9 cellular contexts compared by ENCODE assay signal in the genomic region with DNA sequence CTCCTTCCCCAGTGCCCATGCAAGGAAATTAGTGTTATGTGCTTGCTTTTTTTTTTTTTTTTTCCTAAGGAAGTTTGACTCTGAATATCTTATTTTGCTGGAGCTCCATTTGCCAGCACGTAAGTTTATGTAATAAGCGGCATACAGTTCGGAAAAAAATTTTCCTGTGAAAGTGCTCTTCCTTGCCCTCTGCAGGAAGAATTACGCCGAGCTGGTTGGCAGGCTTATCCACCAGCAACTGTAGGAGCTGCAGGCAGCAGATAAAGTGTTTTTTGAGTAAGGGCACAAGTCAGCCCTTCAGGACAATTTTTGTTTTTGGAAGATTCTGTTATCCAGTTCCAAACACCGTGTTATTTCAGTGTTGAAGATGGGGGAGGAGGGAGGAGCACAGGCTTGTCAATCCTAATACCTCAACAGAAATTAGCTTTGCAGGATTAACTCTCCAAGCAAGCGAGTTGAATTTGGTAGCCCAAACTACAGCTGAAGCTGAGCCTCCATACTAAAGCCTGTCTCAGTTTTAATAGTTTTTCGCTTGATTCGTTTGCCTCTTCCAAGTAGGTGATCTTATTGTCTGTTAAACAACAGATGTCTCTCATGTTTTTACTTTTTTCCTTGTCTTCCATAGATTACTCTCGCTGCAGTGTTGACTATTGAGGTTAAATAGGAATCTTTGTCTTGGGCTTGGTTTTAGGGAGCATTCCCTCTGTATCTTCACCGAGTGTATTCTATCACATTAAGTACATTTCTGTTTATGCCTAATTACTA. TPM values are rescaled to one million over a fixed set of nuclear protein-coding genes. Genes with fewer than 3 reads are reported as not detected.
DNase-seq lines count a peak whose midpoint lies in the region; ATAC-seq, FAIRE-seq and TF ChIP-seq lines count a peak whose summit lies in the region.
"Had no signal": no experiment of that assay in that cellular context is flagged by ENCODE, and none has a peak within 500 bp of the region (broad histone marks: within the 10 kb centered on the region; RNA-seq: fewer than 3 reads in every experiment).

No MANE protein-coding gene starts in this region.

- no peaks in the 10 kb centered on the region for H3F3A ChIP-seq in smooth muscle cell (ENCODE audit: low read depth)

- WGBS in smooth muscle cell (ENCODE audit: low lambda C conversion rate), result 22% methylated on average over 11 of the region's 11 CpGs

- CTCF ChIA-PET in Panc1 (lab: Charles Lee), result interaction anchor here (0.6 kb wide), 3 partner anchors 10 to 69 kb away, joined by 3 to 6 read pairs (median 4); no protein-coding TSS in a partner anchor

- POLR2A ChIA-PET in Panc1 (lab: Charles Lee), result interaction anchor here (0.6 to 0.7 kb wide), 3 partner anchors 80 to 145 kb away, joined by 11 to 13 read pairs (median 11); no protein-coding TSS in a partner anchor

- H3K4me3 ChIP-seq in Panc1 (ENCODE audit: low read depth in 2 of 2, low read length in 2 of 2), result peak overlapping the region; percentile 70 to 87
- H3K4me3 ChIP-seq in kidney (ENCODE audit: low read length in 2 of 2), result peak overlapping the region; percentile 50 to 84
- peak overlapping the region; percentile 60 for H3K4me3 ChIP-seq in smooth muscle cell

- H3K9me3 Mint-ChIP-seq in chondrocyte (ENCODE audit: low read depth), result no peaks in the 10 kb centered on the region

- no peaks in the 10 kb centered on the region for H3K79me2 ChIP-seq in smooth muscle cell (ENCODE audit: low read depth)

- peaks cover 43% of the 10 kb centered on the region for H3K27me3 Mint-ChIP-seq in chondrocyte (ENCODE audit: low read depth)

- H3K27me3 ChIP-seq in Panc1 (ENCODE audit: control insufficient read depth, insufficient read depth, low read length) (no peaks in the 10 kb centered on the region), smooth muscle cell (ENCODE audit: low read depth) (peaks cover 64% of the 10 kb centered on the region)

- FAIRE-seq in kidney (lab: Jason Lieb, UNC) (no peak), GM12892 (lab: Jason Lieb, UNC) (no peak)
- FAIRE-seq: endometrium had no signal

- peak overlapping the region; percentile 76 for H3K4me3 Mint-ChIP-seq in chondrocyte (ENCODE audit: unreplicated experiment)

- TSS peak; percentile 67 for BruUV-seq in Panc1 (replicated peaks; lab: Mats Ljungman, UMichigan)

- intact Hi-C loops in Panc1 (cut with micrococcal nuclease; ENCODE audit: unreplicated experiment) (loop anchor here (5.0 kb wide), 1 partner anchor 82 kb away; no protein-coding TSS in a partner anchor), kidney (cut with DNase I) (no loop called here)

- peak overlapping the region; percentile 85 for H3K4me2 ChIP-seq in smooth muscle cell

- H3K27ac Mint-ChIP-seq in chondrocyte (ENCODE audit: unreplicated experiment), result no peak overlapping the region

- peak; percentile 51 for ATAC-seq in Panc1
- no peak for ATAC-seq in HG03342 (IDR thresholded peaks at IDR 0.05; ENCODE audit: unreplicated experiment)

- TF ChIP-seq POLR2A in GM12892 (IDR thresholded peaks at IDR 0.05; ENCODE audit: low read depth, low read length), result no peak

- H3K36me3 ChIP-seq in Panc1 (ENCODE audit: control insufficient read depth, insufficient read depth, low read length), result no peaks in the 10 kb centered on the region
- no peaks in the 10 kb centered on the region for H3K36me3 ChIP-seq in kidney (ENCODE audit: control insufficient read depth in 1 of 2, insufficient read depth in 2 of 2, low read length in 2 of 2)
- H3K36me3 ChIP-seq in smooth muscle cell (ENCODE audit: low read depth), result no peaks in the 10 kb centered on the region

- H3K9ac ChIP-seq in kidney (ENCODE audit: low read length in 2 of 2) (peak overlapping the region in 1 of 2 donors; percentile 24), smooth muscle cell (ENCODE audit: low read depth) (no peak overlapping the region)

- no peaks in the 10 kb centered on the region for H4K20me1 ChIP-seq in smooth muscle cell (ENCODE audit: low read depth)

- H3K27ac ChIP-seq in Panc1 (ENCODE audit: low read length) (peak overlapping the region; percentile 96), kidney (ENCODE audit: low read depth in 2 of 2, low read length in 2 of 2) (peak overlapping the region in 1 of 2 donors; percentile 14), smooth muscle cell (ENCODE audit: low read depth) (no peak overlapping the region)

- H3K4me1 Mint-ChIP-seq in chondrocyte (ENCODE audit: low read depth), result peaks cover 8% of the 10 kb centered on the region

- in situ Hi-C loops in Panc1 (cut with HindIII; ENCODE audit: low pct_unique_long_range_greater_than_20kb, low sequenced_read_pairs), result no loop called here

- no peaks in the 10 kb centered on the region; the same call in 1 of the 2 replicates for H3K4me1 ChIP-seq in Panc1 (ENCODE audit: control insufficient read depth, insufficient read depth, low read length)
- H3K4me1 ChIP-seq in kidney (ENCODE audit: control insufficient read depth in 1 of 2, insufficient read depth in 1 of 2, low read depth in 1 of 2, low read length in 2 of 2), result peaks cover 0 to 6% of the 10 kb centered on the region in 2 donors
- H3K4me1 ChIP-seq in smooth muscle cell (ENCODE audit: low read depth), result peaks cover 6% of the 10 kb centered on the region

- TF ChIP-seq CTCF in Panc1 (IDR thresholded peaks at IDR 0.05), result peak; percentile 50
- TF ChIP-seq CTCF in chondrocyte (IDR thresholded peaks at IDR 0.05), result peak; percentile 73
- TF ChIP-seq CTCF in kidney (IDR thresholded peaks at IDR 0.05; ENCODE audit: borderline replicate concordance, extremely low read depth, insufficient read depth), result peak; percentile 30
- peak; percentile 24 for TF ChIP-seq CTCF in smooth muscle cell (IDR thresholded peaks at IDR 0.05; ENCODE audit: borderline replicate concordance, insufficient read depth, poor library complexity, severe bottlenecking)

- no peaks in the 10 kb centered on the region for H3K36me3 Mint-ChIP-seq in chondrocyte (ENCODE audit: low read depth)

- H2AFZ ChIP-seq in smooth muscle cell (ENCODE audit: low read depth), result peak overlapping the region; percentile 94

- H3K9me3 ChIP-seq in Panc1 (ENCODE audit: control insufficient read depth, insufficient read depth, low read depth, low read length), result 0 out of 2 replicates have a peak, but pooled peaks cover 7% of the 10 kb centered on the region
- H3K9me3 ChIP-seq in kidney (ENCODE audit: control insufficient read depth in 1 of 2, low read length in 2 of 2), result no peaks in the 10 kb centered on the region
- no peaks in the 10 kb centered on the region for H3K9me3 ChIP-seq in smooth muscle cell (replicated peaks; ENCODE audit: low read depth)

- DNase-seq in DMS 273 treated with DMSO at 0.1 percent for 48 hours (lab: John Stamatoyannopoulos, UW) (peak; percentile 64), HuH-7 (ENCODE audit: low spot score) (peak; percentile 45), Panc1 (ENCODE audit: low read depth, low spot score) (peak; percentile 76), chondrocyte (ENCODE audit: low spot score) (no peak), kidney (no peak), smooth muscle cell (lab: John Stamatoyannopoulos, UW; ENCODE audit: unreplicated experiment) (no peak), GM12892 (ENCODE audit: insufficient read length) (no peak)

RNA-seq across cellular contexts. Expression of gene SPECC1, which starts 1.1 kb away (rescaled TPM):
- total RNA-seq in Panc1 (2021; ENCODE audit: unreplicated experiment) (80.8 TPM), chondrocyte (63.6 to 91.9 TPM (median 90.8 TPM) in 3 replicates), kidney (29.1 TPM), smooth muscle cell (72.0 and 96.0 TPM in 2 replicates)
- polyA plus RNA-seq in Panc1 (2012; ENCODE audit: insufficient read length), result 35.0 TPM
- polyA plus RNA-seq in kidney (ENCODE audit: insufficient read depth, low read depth, low replicate concordance) (7.6 TPM), smooth muscle cell (20.0 and 31.3 TPM in 2 replicates)
- 19.4 TPM for polyA plus RNA-seq in GM12892 (2012; ENCODE audit: missing spikeins)

RNA-seq across cellular contexts. Expression of gene AKAP10, which starts 32.7 kb away (rescaled TPM):
- total RNA-seq in Panc1 (2021; ENCODE audit: unreplicated experiment) (24.6 TPM), chondrocyte (25.7 to 30.5 TPM (median 26.0 TPM) in 3 replicates), kidney (43.7 TPM), smooth muscle cell (28.4 and 28.6 TPM in 2 replicates)
- 11.7 TPM for polyA plus RNA-seq in Panc1 (2012; ENCODE audit: insufficient read length)
- polyA plus RNA-seq in kidney (ENCODE audit: insufficient read depth, low read depth, low replicate concordance) (8.3 TPM), smooth muscle cell (23.7 and 28.0 TPM in 2 replicates)
- 15.1 TPM for polyA plus RNA-seq in GM12892 (2012; ENCODE audit: missing spikeins)

Comparison
In these comparisons a context has a peak if more than half of its experiments do, and no peak if none do; other contexts are left out.
1. DNase-seq: peak in DMS 273 treated with DMSO at 0.1 percent for 48 hours (single experiment), HuH-7 (single experiment) and Panc1 (single experiment); none in chondrocyte (single experiment), kidney (single experiment), smooth muscle cell (single experiment) and GM12892 (single experiment).
2. Peak in every context shown above with its lines, with median percentiles within 50 percentile points of each other: H3K4me3 ChIP-seq and CTCF ChIP-seq.